Comparison of ENCODE assay signal across 9 cellular contexts in the genomic region with DNA sequence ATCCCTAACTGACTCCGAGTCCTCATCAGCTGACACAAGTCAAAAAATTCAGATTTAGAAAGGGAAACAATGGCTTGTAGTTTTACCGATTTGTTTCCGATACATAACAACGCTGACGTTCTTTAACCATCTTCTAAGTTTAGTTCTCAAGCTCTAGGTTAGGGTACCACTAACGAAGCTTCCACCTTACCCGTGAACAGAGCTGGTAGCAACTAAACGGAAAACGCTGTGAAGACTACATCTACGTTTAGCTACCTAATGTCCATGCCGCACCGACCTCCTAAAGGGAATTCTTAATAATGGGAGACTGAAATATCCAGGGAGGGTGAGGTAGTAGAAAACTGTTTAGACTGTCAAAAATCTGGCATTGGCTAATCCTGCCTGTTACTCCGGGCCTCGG. TPM values are rescaled to one million over a fixed set of nuclear protein-coding genes. Genes with fewer than 3 reads are reported as not detected.
DNase-seq lines count a peak whose midpoint lies in the region; ATAC-seq and TF ChIP-seq lines count a peak whose summit lies in the region.
"Had no signal": no experiment of that assay in that cellular context is flagged by ENCODE, and none has a peak within 500 bp of the region (broad histone marks: within the 10 kb centered on the region; RNA-seq: fewer than 3 reads in every experiment).

No MANE protein-coding gene starts in this region.

- ATAC-seq in GM18858 (IDR thresholded peaks at IDR 0.05; ENCODE audit: unreplicated experiment) = no peak

- H3K9ac ChIP-seq in BLaER1 treated with 17β-estradiol and CSF1 and Interleukin-3, amounts not matched to agents 10 nM and 100 nM = peak overlapping the region; percentile 92 to 100 (median 96)
- peak overlapping the region; percentile 89 to 96 for H3K9ac ChIP-seq in duodenal mucosa (ENCODE audit: low read depth in 1 of 2, low read length in 2 of 2)

- H3K9me3 Mint-ChIP-seq in nephron = no peaks in the 10 kb centered on the region

- H3K27ac Mint-ChIP-seq in nephron = peak overlapping the region; percentile 47 to 85 (median 84)

- peak overlapping the region; percentile 92 to 97 (median 96) for H3K27ac ChIP-seq in BLaER1 treated with 17β-estradiol and CSF1 and Interleukin-3, amounts not matched to agents 10 nM and 100 nM
- H3K27ac ChIP-seq in duodenal mucosa (ENCODE audit: low read depth, low read length) = no peak overlapping the region

- H3K36me3 Mint-ChIP-seq in nephron (ENCODE audit: low read depth) = peaks cover 27% of the 10 kb centered on the region

- no peaks in the 10 kb centered on the region for H3K27me3 Mint-ChIP-seq in nephron (ENCODE audit: low read depth)

- H3K9me3 ChIP-seq in BLaER1 treated with 17β-estradiol and CSF1 and Interleukin-3, amounts not matched to agents 10 nM and 100 nM (replicated peaks in 1 of 11) = no peaks in the 10 kb centered on the region
- H3K9me3 ChIP-seq in MG63 (no peaks in the 10 kb centered on the region), duodenal mucosa (ENCODE audit: control insufficient read depth in 1 of 2, low read length in 2 of 2) (no peaks in the 10 kb centered on the region)

- peaks cover 53 to 59% (median 58%) of the 10 kb centered on the region in 11 experiments for H4K20me1 ChIP-seq in BLaER1 treated with 17β-estradiol and CSF1 and Interleukin-3, amounts not matched to agents 10 nM and 100 nM

- H3K4me3 Mint-ChIP-seq in nephron = peak overlapping the region; percentile 89 to 94 (median 92)

- DNase-seq in MG63 = no peak
- DNase-seq in superior temporal gyrus (ENCODE audit: extremely low spot score) = no peak
- no peak for DNase-seq in NCI-H1105 (lab: John Stamatoyannopoulos, UW)
- DNase-seq in SHP77 (lab: John Stamatoyannopoulos, UW) = no peak
- DNase-seq: effector CD8-positive, alpha-beta T cell had no signal

- peak overlapping the region; percentile 74 to 100 (median 91) for H3K4me3 ChIP-seq in BLaER1 treated with 17β-estradiol and CSF1 and Interleukin-3, amounts not matched to agents 10 nM and 100 nM
- peak overlapping the region; percentile 91 for H3K4me3 ChIP-seq in MG63
- peak overlapping the region; percentile 96 to 98 for H3K4me3 ChIP-seq in duodenal mucosa (ENCODE audit: low read depth in 1 of 2, low read length in 2 of 2)

- peaks cover 37 to 46% (median 43%) of the 10 kb centered on the region in 11 experiments for H3K36me3 ChIP-seq in BLaER1 treated with 17β-estradiol and CSF1 and Interleukin-3, amounts not matched to agents 10 nM and 100 nM
- H3K36me3 ChIP-seq in MG63 = peaks cover 21% of the 10 kb centered on the region
- H3K36me3 ChIP-seq in duodenal mucosa (ENCODE audit: control insufficient read depth in 1 of 2, insufficient read depth in 2 of 2, low read length in 2 of 2) = peaks cover 3 to 22% of the 10 kb centered on the region in 2 donors

- peaks cover 26 to 38% (median 32%) of the 10 kb centered on the region in 10 experiments for H3K4me1 ChIP-seq in BLaER1 treated with 17β-estradiol and CSF1 and Interleukin-3, amounts not matched to agents 10 nM and 100 nM
- peaks cover 13 to 18% of the 10 kb centered on the region in 2 donors for H3K4me1 ChIP-seq in duodenal mucosa (ENCODE audit: control insufficient read depth in 1 of 2, insufficient read depth in 2 of 2, low read length in 2 of 2)

- H3K4me2 ChIP-seq in BLaER1 treated with 17β-estradiol and CSF1 and Interleukin-3, amounts not matched to agents 10 nM and 100 nM = peak overlapping the region; percentile 88 to 99 (median 95)

- TF ChIP-seq CTCF in nephron (IDR thresholded peaks at IDR 0.05; ENCODE audit: unreplicated experiment in 3 of 3) = no peak

- H3K4me1 Mint-ChIP-seq in nephron = peaks cover 22% of the 10 kb centered on the region

- H3K27me3 ChIP-seq in BLaER1 treated with 17β-estradiol and CSF1 and Interleukin-3, amounts not matched to agents 10 nM and 100 nM = no peaks in the 10 kb centered on the region
- H3K27me3 ChIP-seq in MG63 = no peaks in the 10 kb centered on the region
- H3K27me3 ChIP-seq in duodenal mucosa (ENCODE audit: control insufficient read depth in 1 of 2, insufficient read depth in 2 of 2, low read length in 2 of 2) = no peaks in the 10 kb centered on the region

RNA-seq across cellular contexts. Expression of a gene that starts 1.0 kb away (rescaled TPM):
- 99.7 and 106 TPM in 2 replicates for total RNA-seq in MG63 (2014; rRNA removed; shearing (Covaris generic); ENCODE audit: low replicate concordance)

RNA-seq across cellular contexts. Expression of a gene that starts 12.0 kb away (rescaled TPM):
- total RNA-seq in MG63 (2014; rRNA removed; shearing (Covaris generic); ENCODE audit: low replicate concordance) = 8.1 and 8.9 TPM in 2 replicates

RNA-seq across cellular contexts. Expression of a gene that starts 44.4 kb away (rescaled TPM):
- total RNA-seq in MG63 (2014; rRNA removed; shearing (Covaris generic); ENCODE audit: low replicate concordance) = 13.0 and 23.7 TPM in 2 replicates

RNA-seq across cellular contexts. Expression of a gene that starts 59.1 kb away (rescaled TPM):
- total RNA-seq in MG63 (2014; rRNA removed; shearing (Covaris generic); ENCODE audit: low replicate concordance) = 13.4 and 16.5 TPM in 2 replicates
